In the genomic region with DNA sequence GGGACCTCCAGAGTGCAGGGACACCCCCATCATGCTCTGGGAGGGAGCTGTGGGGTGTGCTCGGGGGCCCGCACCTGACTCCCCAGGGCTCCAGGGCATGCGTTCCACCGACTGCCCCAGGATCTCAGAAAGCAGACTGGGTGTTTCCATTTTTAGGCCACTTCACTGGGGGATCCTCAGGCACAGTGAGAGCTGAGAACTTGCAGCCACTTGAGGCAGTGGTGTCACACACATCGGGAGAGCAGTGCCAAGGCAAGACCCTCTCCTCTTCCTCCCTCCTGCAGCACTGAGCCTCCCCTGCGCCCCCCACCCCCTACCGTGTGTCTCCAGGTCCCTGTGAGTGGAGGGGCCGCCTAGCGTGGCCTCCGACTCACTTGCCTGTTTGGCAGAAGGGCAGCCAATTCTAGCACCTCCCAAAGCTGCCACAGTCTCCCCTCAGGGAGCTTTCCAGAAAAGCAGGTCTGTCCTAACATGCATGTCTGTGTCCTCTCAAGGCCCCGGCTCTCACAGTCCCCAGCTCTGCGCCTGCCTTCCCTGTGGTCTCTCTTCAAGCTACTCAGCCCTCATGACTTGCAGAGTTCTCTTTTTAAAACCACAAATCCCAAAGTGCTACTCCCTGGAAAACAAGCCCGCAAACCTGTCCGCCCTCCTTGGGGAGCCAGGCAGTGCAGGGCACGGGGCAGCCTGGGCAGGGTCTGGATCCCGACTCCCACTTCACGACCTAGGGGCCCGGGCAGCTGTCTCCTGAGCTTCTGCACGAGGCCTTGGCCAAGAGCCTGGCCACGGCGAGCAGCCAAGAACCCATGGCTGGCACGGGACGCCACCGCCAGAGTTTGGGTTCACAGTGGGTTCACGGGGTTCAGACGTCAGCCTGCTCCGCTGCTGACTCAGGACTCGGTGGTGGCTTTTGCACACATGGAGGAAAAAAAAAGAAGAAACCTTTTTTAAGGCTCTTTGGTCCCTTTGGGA, we compare ENCODE assay signal across 8 cellular contexts.
DNase-seq lines count a peak whose midpoint lies in the region; ATAC-seq and TF ChIP-seq lines count a peak whose summit lies in the region.

No MANE protein-coding gene starts in this region.

- peaks cover 2% of the 10 kb centered on the region; the same call in 1 of the 2 replicates for H3K36me3 ChIP-seq in BJ (ENCODE audit: control insufficient read depth, insufficient read depth, low read length)
- no peaks in the 10 kb centered on the region for H3K36me3 ChIP-seq in thyroid gland

- no peak for DNase-seq in BJ (ENCODE audit: low read depth)
- DNase-seq in HK-2 (ENCODE audit: unreplicated experiment), result peak; percentile 37
- peak; percentile 93 for DNase-seq in brain pericyte (ENCODE audit: low read depth, low spot score)
- peak; percentile 94 for DNase-seq in left lobe of liver (ENCODE audit: low spot score)
- DNase-seq in thyroid gland, result peak; percentile 91 to 94

- TF ChIP-seq POLR2A in thyroid gland (IDR thresholded peaks at IDR 0.05), result peak in 1 of 2 donors; percentile 43

- peak overlapping the region; percentile 93 to 98 (median 96) for H3K27ac ChIP-seq in thyroid gland

- 28 to 32% methylated on average over 19 to 25 of the region's 28 CpGs for WGBS in thyroid gland, 2 donors

- peaks cover 40 to 71% of the 10 kb centered on the region in 2 donors for H3K4me1 ChIP-seq in thyroid gland

- H3K27me3 ChIP-seq in BJ (ENCODE audit: control insufficient read depth, insufficient read depth, low read length) (no peaks in the 10 kb centered on the region), thyroid gland (no peaks in the 10 kb centered on the region)

- CTCF ChIA-PET in BJ (lab: Yijun Ruan, JAX), result interaction anchor here (0.9 to 2.6 kb wide), 11 partner anchors 11 to 190 kb away, joined by 3 to 10 read pairs (median 3); no protein-coding TSS in a partner anchor

- intact Hi-C loops in thyroid gland (cut with DNase I), result no loop called here

- 0 out of 2 replicates have a peak, but pooled peaks have one; percentile 21 for TF ChIP-seq CTCF in BJ (IDR thresholded peaks at IDR 0.05; ENCODE audit: insufficient read depth, low read depth, low read length)
- peak in 2 of 6 experiments; percentile 22 to 26 for TF ChIP-seq CTCF in thyroid gland (IDR thresholded peaks at IDR 0.05)

- POLR2A ChIA-PET in BJ (lab: Charles Lee), result interaction anchor here (0.5 kb wide), 1 partner anchor 221 kb away, joined by 6 read pairs; no protein-coding TSS in a partner anchor

- no peak overlapping the region for H3K4me3 ChIP-seq in BJ (ENCODE audit: low read depth, low read length)
- H3K4me3 ChIP-seq in thyroid gland (replicated peaks in 1 of 3), result no peak overlapping the region

- no peaks in the 10 kb centered on the region for H3K9me3 ChIP-seq in thyroid gland

- ATAC-seq in left lobe of liver (peak; percentile 85), GM18907 (IDR thresholded peaks at IDR 0.05; ENCODE audit: unreplicated experiment) (no peak), HG02840 (IDR thresholded peaks at IDR 0.05; ENCODE audit: low FRiP score, unreplicated experiment) (no peak), GM19328 (IDR thresholded peaks at IDR 0.05; ENCODE audit: unreplicated experiment) (no peak)
